In genomic region chr5:178278358-178279023, GRCh38 we compare ENCODE assay signal across 1 cellular context.
TF ChIP-seq lines count a peak whose summit lies in the region.

No MANE protein-coding gene starts in this region.

TF ChIP-seq in SK-N-SH treated with all-trans-retinoic acid at 6 μM for 48 hours, 23 proteins besides CTCF, POLR2A, EP300 and RAD21 (continued from another document):
- TF ChIP-seq ZFP3 (CRISPR knock-in tag; IDR thresholded peaks at IDR 0.05): no peak
- TF ChIP-seq CSRNP3 (CRISPR knock-in tag; IDR thresholded peaks at IDR 0.05): no peak
- TF ChIP-seq ISL1 (CRISPR knock-in tag; IDR thresholded peaks at IDR 0.05): no peak
- no peak for TF ChIP-seq ZFP30 (CRISPR knock-in tag; IDR thresholded peaks at IDR 0.05)
- TF ChIP-seq ZNF8 (CRISPR knock-in tag; IDR thresholded peaks at IDR 0.05): no peak
- no peak for TF ChIP-seq CREB5 (CRISPR knock-in tag; IDR thresholded peaks at IDR 0.05; ENCODE audit: low read depth)
- TF ChIP-seq GLIS3 (CRISPR knock-in tag; IDR thresholded peaks at IDR 0.05): no peak
- TF ChIP-seq ZNF70 (CRISPR knock-in tag; IDR thresholded peaks at IDR 0.05): no peak
- no peak for TF ChIP-seq TCF4 (CRISPR knock-in tag; IDR thresholded peaks at IDR 0.05; ENCODE audit: borderline replicate concordance)
- no peak for TF ChIP-seq SNAI2 (CRISPR knock-in tag; IDR thresholded peaks at IDR 0.05)
- no peak for TF ChIP-seq TOX (CRISPR knock-in tag; IDR thresholded peaks at IDR 0.05; ENCODE audit: borderline replicate concordance)
